ENCODE assay signal across 13 cellular contexts in the genomic region with DNA sequence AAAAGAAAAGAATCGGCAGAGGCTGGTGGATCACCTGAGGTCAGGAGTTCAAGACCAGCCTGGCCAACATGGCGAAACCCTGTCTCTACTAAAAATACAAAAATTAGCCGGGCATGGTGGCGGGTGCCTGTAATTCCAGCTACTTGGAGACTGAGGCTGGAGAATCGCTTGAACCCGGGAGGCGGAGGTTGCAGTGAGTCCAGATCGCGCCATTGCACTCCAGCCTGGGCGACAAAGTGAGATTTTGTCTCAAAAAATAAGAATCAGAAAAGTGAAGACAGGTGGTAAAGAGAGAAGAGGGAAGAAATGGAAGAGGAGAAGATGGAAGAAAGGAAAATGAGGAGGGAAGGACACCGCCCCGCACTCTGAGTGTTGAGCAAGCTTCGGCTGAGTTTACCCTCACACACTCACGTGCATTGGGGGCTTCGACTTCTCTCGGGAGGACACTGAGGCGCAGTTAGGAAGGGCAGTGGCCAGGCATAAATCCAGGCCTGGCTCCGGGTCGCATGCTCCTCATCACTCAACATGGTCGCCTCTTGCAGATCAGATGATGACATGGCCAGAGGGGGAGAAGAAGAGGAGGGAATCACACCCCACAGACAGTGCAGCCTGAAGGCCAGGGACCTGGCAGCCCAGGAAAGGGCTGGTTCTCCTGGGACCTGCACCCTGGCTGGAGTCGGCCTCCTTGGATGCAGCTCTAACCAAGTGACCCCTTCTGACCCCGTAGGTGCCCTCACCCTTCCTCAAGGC.
A peak's percentile ranks its signal among the peaks of the same experiment; 100 is the strongest.
DNase-seq lines count a peak whose midpoint lies in the region; ATAC-seq and TF ChIP-seq lines count a peak whose summit lies in the region.
"Had no signal": no experiment of that assay in that cellular context is flagged by ENCODE, and none has a peak within 500 bp of the region (broad histone marks: within the 10 kb centered on the region; RNA-seq: fewer than 3 reads in every experiment).

No MANE protein-coding gene starts in this region.

- no peak overlapping the region for H3K4me3 ChIP-seq in coronary artery
- H3K4me3 ChIP-seq: GM23248 had no signal

- H3K4me2 ChIP-seq in H9 (ENCODE audit: insufficient read depth, insufficient read length, low read length), result no peak overlapping the region

- H3K4me3 Mint-ChIP-seq in H9, result no peak overlapping the region
- H3K4me3 Mint-ChIP-seq in osteocyte (ENCODE audit: unreplicated experiment), result no peak overlapping the region
- H3K4me3 Mint-ChIP-seq in WTC11, result no peak overlapping the region
- H3K4me3 Mint-ChIP-seq in activated CD8-positive, alpha-beta T cell treated with anti-CD3 and anti-CD28 coated beads, Interleukin-2, amount 10 ng/mL, durations not matched to agents 7 days and 5 days, result no peak overlapping the region
- H3K4me3 Mint-ChIP-seq: B cell; CD4-positive, alpha-beta T cell had no signal

- WGBS in H9 (ENCODE audit: extremely low coverage, insufficient read length, low lambda C conversion rate), result no CpG with 5 or more reads among the region's 22 CpGs

- no peak overlapping the region for H4K91ac ChIP-seq in H9 (ENCODE audit: insufficient read length, low read depth, low read length)

- peaks cover 0 to 2% of the 10 kb centered on the region in 2 experiments; a peak in 1 of 5 replicates for H3K9me3 Mint-ChIP-seq in H9
- H3K9me3 Mint-ChIP-seq in osteocyte (ENCODE audit: unreplicated experiment), result no peaks in the 10 kb centered on the region
- H3K9me3 Mint-ChIP-seq in WTC11, result peaks cover 19% of the 10 kb centered on the region
- no peaks in the 10 kb centered on the region for H3K9me3 Mint-ChIP-seq in activated CD8-positive, alpha-beta T cell treated with anti-CD3 and anti-CD28 coated beads, Interleukin-2, amount 10 ng/mL, durations not matched to agents 7 days and 5 days (ENCODE audit: insufficient read depth)
- H3K9me3 Mint-ChIP-seq: CD4-positive, alpha-beta T cell had no signal

- H2BK12ac ChIP-seq in H9 (ENCODE audit: insufficient read length, low read depth, low read length), result no peak overlapping the region

- no peak overlapping the region for H2BK20ac ChIP-seq in H9 (ENCODE audit: low read depth, low read length, poor library complexity, severe bottlenecking)

- 0 out of 7 replicates have a peak, but pooled peaks cover 0 to 6% (median 0%) of the 10 kb centered on the region in 3 experiments for H3K36me3 Mint-ChIP-seq in H9 (ENCODE audit: insufficient read depth in 1 of 3, low read depth in 3 of 3)
- no peaks in the 10 kb centered on the region for H3K36me3 Mint-ChIP-seq in osteocyte (ENCODE audit: unreplicated experiment)
- H3K36me3 Mint-ChIP-seq in WTC11, result peaks cover 3% of the 10 kb centered on the region
- no peaks in the 10 kb centered on the region for H3K36me3 Mint-ChIP-seq in activated CD8-positive, alpha-beta T cell treated with anti-CD3 and anti-CD28 coated beads, Interleukin-2, amount 10 ng/mL, durations not matched to agents 7 days and 5 days (ENCODE audit: low read depth)

- no peak overlapping the region for H3K23ac ChIP-seq in H9 (ENCODE audit: insufficient read length, low read depth, low read length)

- H4K20me1 ChIP-seq in H9 (ENCODE audit: control insufficient read depth, insufficient read depth, insufficient read length), result no peaks in the 10 kb centered on the region

- H4K8ac ChIP-seq in H9 (replicated peaks; ENCODE audit: insufficient read length, low read depth, low read length), result no peak overlapping the region

- H3T11ph ChIP-seq in H9 (ENCODE audit: low read length), result no peak overlapping the region

- no peak overlapping the region for H2BK15ac ChIP-seq in H9 (ENCODE audit: low read depth, low read length)

- no peaks in the 10 kb centered on the region for H3K79me2 ChIP-seq in H9 (ENCODE audit: insufficient read depth, low read length)

- TF ChIP-seq CTCF in H9 (conservative IDR thresholded peaks at IDR 0.05) (no peak), coronary artery (IDR thresholded peaks at IDR 0.05) (no peak), osteocyte (IDR thresholded peaks at IDR 0.05) (no peak), WTC11 (IDR thresholded peaks at IDR 0.05) (no peak)

- H3K4me1 ChIP-seq in H9 (ENCODE audit: insufficient read depth, low read length), result no peaks in the 10 kb centered on the region; the same call in 1 of the 2 replicates

- H3K23me2 ChIP-seq in H9 (ENCODE audit: insufficient read length, low read depth, low read length, poor library complexity, severe bottlenecking), result no peaks in the 10 kb centered on the region

- no peak overlapping the region for H2AK5ac ChIP-seq in H9 (ENCODE audit: insufficient read length, low read length)

- ATAC-seq in GM19455 (IDR thresholded peaks at IDR 0.05; ENCODE audit: unreplicated experiment) (no peak), WTC11 (no peak)
- no peak for ATAC-seq in activated CD8-positive, alpha-beta T cell treated with anti-CD3 and anti-CD28 coated beads, Interleukin-2, amount 10 ng/mL, durations not matched to agents 7 days and 5 days

- H3K9me3 ChIP-seq in H9 (ENCODE audit: control insufficient read depth, low read depth, low read length), result no peaks in the 10 kb centered on the region

- H4K5ac ChIP-seq in H9 (ENCODE audit: insufficient read length, low read depth, low read length), result no peak overlapping the region

- DNase-seq in H9 (peak; percentile 25), coronary artery (ENCODE audit: low spot score) (peak; percentile 40), mesenteric fat pad (ENCODE audit: low spot score) (peak; percentile 73), osteocyte (ENCODE audit: extremely low spot score, unreplicated experiment) (peak; percentile 66), WTC11 (ENCODE audit: low spot score) (no peak)
- no peak for DNase-seq in activated CD8-positive, alpha-beta T cell treated with anti-CD3 and anti-CD28 coated beads, Interleukin-2, amount 10 ng/mL, durations not matched to agents 7 days and 5 days
- DNase-seq: Calu3; CD4-positive, alpha-beta T cell; DMS 273 treated with DMSO at 0.1 percent for 48 hours; GM23248; H7 had no signal

- H3K27ac Mint-ChIP-seq in H9 (no peak overlapping the region), osteocyte (ENCODE audit: unreplicated experiment) (no peak overlapping the region), WTC11 (no peak overlapping the region)
- no peak overlapping the region for H3K27ac Mint-ChIP-seq in activated CD8-positive, alpha-beta T cell treated with anti-CD3 and anti-CD28 coated beads, Interleukin-2, amount 10 ng/mL, durations not matched to agents 7 days and 5 days
- H3K27ac Mint-ChIP-seq: B cell; CD4-positive, alpha-beta T cell had no signal

- CTCF ChIA-PET in WTC11 (lab: Charles Lee), result interaction anchor here (0.6 to 1.2 kb wide), 5 partner anchors 12 to 561 kb away, joined by 3 read pairs; no protein-coding TSS in a partner anchor
- CTCF ChIA-PET in activated CD8-positive, alpha-beta T cell treated with anti-CD3 and anti-CD28 coated beads, Interleukin-2, amount 10 ng/mL, durations not matched to agents 7 days and 5 days (lab: Charles Lee), result no interaction called here

- peaks cover 16 to 19% of the 10 kb centered on the region in 2 experiments for H3K4me1 Mint-ChIP-seq in H9
- H3K4me1 Mint-ChIP-seq in osteocyte (ENCODE audit: unreplicated experiment), result no peaks in the 10 kb centered on the region
- H3K4me1 Mint-ChIP-seq in WTC11, result peaks cover 10% of the 10 kb centered on the region
- no peaks in the 10 kb centered on the region for H3K4me1 Mint-ChIP-seq in activated CD8-positive, alpha-beta T cell treated with anti-CD3 and anti-CD28 coated beads, Interleukin-2, amount 10 ng/mL, durations not matched to agents 7 days and 5 days (ENCODE audit: low read depth)
- H3K4me1 Mint-ChIP-seq: B cell had no signal

- no peak overlapping the region for H3K14ac ChIP-seq in H9 (ENCODE audit: insufficient read depth, low read length)

- H3K4ac ChIP-seq in H9 (ENCODE audit: low read depth, low read length), result no peak overlapping the region

- no peak overlapping the region for H2AFZ ChIP-seq in H9 (ENCODE audit: low read length)
- H2AFZ ChIP-seq: GM23248 had no signal

- no peak overlapping the region for H2BK120ac ChIP-seq in H9 (ENCODE audit: low read depth, low read length, poor library complexity, severe bottlenecking)

- no peak overlapping the region for H3K56ac ChIP-seq in H9 (ENCODE audit: insufficient read length, low read depth, low read length)

- POLR2A ChIA-PET in WTC11 (lab: Charles Lee), result no interaction called here
- POLR2A ChIA-PET in activated CD8-positive, alpha-beta T cell treated with anti-CD3 and anti-CD28 coated beads, Interleukin-2, amount 10 ng/mL, durations not matched to agents 7 days and 5 days (lab: Charles Lee), result no interaction called here

- peaks cover 16% of the 10 kb centered on the region for H3K27me3 Mint-ChIP-seq in H9 (ENCODE audit: low read depth)
- peaks cover 4% of the 10 kb centered on the region for H3K27me3 Mint-ChIP-seq in osteocyte (ENCODE audit: unreplicated experiment)
- H3K27me3 Mint-ChIP-seq in WTC11 (ENCODE audit: low read depth), result no peaks in the 10 kb centered on the region
- peaks cover 17% of the 10 kb centered on the region for H3K27me3 Mint-ChIP-seq in activated CD8-positive, alpha-beta T cell treated with anti-CD3 and anti-CD28 coated beads, Interleukin-2, amount 10 ng/mL, durations not matched to agents 7 days and 5 days (ENCODE audit: low read depth)

- H3K9ac ChIP-seq in H9 (ENCODE audit: extremely low read depth, insufficient read length, low read length), result no peak overlapping the region
- H3K9ac ChIP-seq: GM23248 had no signal

- H3K27me3 ChIP-seq in H9 (ENCODE audit: insufficient read depth, low read length), result no peaks in the 10 kb centered on the region

- H3K18ac ChIP-seq in H9 (ENCODE audit: insufficient read length, low read depth, low read length), result no peak overlapping the region

- no peak overlapping the region for H3K27ac ChIP-seq in H9 (ENCODE audit: insufficient read length, low read depth, low read length)
- H3K27ac ChIP-seq in coronary artery, result no peak overlapping the region
- H3K27ac ChIP-seq: GM23248 had no signal

- H2BK5ac ChIP-seq in H9 (ENCODE audit: insufficient read length, low read length), result no peak overlapping the region

- H3K79me1 ChIP-seq in H9 (ENCODE audit: insufficient read depth, low read depth, low read length, poor library complexity, severe bottlenecking), result no peaks in the 10 kb centered on the region

TF ChIP-seq in WTC11, 78 proteins besides CTCF, POLR2A, EP300 and RAD21 (continues in another document):
- no peak for TF ChIP-seq ESRRA (CRISPR knock-in tag; IDR thresholded peaks at IDR 0.05; ENCODE audit: borderline replicate concordance)
- no peak for TF ChIP-seq ELF4 (CRISPR knock-in tag; IDR thresholded peaks at IDR 0.05; ENCODE audit: low read depth)
- TF ChIP-seq, protein P1, sequence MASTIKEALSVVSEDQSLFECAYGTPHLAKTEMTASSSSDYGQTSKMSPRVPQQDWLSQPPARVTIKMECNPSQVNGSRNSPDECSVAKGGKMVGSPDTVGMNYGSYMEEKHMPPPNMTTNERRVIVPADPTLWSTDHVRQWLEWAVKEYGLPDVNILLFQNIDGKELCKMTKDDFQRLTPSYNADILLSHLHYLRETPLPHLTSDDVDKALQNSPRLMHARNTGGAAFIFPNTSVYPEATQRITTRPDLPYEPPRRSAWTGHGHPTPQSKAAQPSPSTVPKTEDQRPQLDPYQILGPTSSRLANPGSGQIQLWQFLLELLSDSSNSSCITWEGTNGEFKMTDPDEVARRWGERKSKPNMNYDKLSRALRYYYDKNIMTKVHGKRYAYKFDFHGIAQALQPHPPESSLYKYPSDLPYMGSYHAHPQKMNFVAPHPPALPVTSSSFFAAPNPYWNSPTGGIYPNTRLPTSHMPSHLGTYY (CRISPR knock-in tag; IDR thresholded peaks at IDR 0.05), result no peak

Comparison
In these comparisons a context has a peak if more than half of its experiments do, and no peak if none do; other contexts are left out.
1. DNase-seq: peak in H9 (single experiment), coronary artery (single experiment), mesenteric fat pad (single experiment) and osteocyte (single experiment); none in WTC11 (single experiment) and activated CD8-positive, alpha-beta T cell treated with anti-CD3 and anti-CD28 coated beads, Interleukin-2, amount 10 ng/mL, durations not matched to agents 7 days and 5 days (single experiment).